In genomic region chr20:726160-726559, GRCh38 we compare ENCODE assay signal across 18 cellular contexts. TPM values are rescaled to one million over a fixed set of nuclear protein-coding genes. Genes with fewer than 3 reads are reported as not detected.
DNase-seq lines count a peak whose midpoint lies in the region; ATAC-seq, FAIRE-seq and TF ChIP-seq lines count a peak whose summit lies in the region.
"Had no signal": no experiment of that assay in that cellular context is flagged by ENCODE, and none has a peak within 500 bp of the region (broad histone marks: within the 10 kb centered on the region; RNA-seq: fewer than 3 reads in every experiment).

No MANE protein-coding gene starts in this region.

- H3K9me3 Mint-ChIP-seq in nephron: no peaks in the 10 kb centered on the region

- TF ChIP-seq CTCF in K562 (IDR thresholded peaks at IDR 0.05 in 2 of 3, conservative IDR thresholded peaks at IDR 0.05 in 1 of 3; ENCODE audit: insufficient read depth in 2 of 3, low read depth in 1 of 3, low read length in 3 of 3) (no peak), nephron (IDR thresholded peaks at IDR 0.05; ENCODE audit: unreplicated experiment in 3 of 3) (no peak), upper lobe of right lung (IDR thresholded peaks at IDR 0.05) (no peak), ovary (IDR thresholded peaks at IDR 0.05) (no peak)

- H3K9ac ChIP-seq in K562 (ENCODE audit: insufficient read depth in 1 of 2, low read depth in 2 of 2, low read length in 2 of 2): no peak overlapping the region

- ATAC-seq in K562 (no peak), upper lobe of right lung (no peak)
- ATAC-seq: A549, HCT116 had no signal

- H3K9me1 ChIP-seq in K562 (ENCODE audit: control insufficient read depth, insufficient read depth, low read length): no peaks in the 10 kb centered on the region

- H2AFZ ChIP-seq in K562 (ENCODE audit: low read depth, low read length): no peak overlapping the region

- H3K9me3 ChIP-seq in K562 (replicated peaks; ENCODE audit: control insufficient read depth, insufficient read depth, low read depth, low read length): no peaks in the 10 kb centered on the region
- no peaks in the 10 kb centered on the region for H3K9me3 ChIP-seq in upper lobe of right lung
- H3K9me3 ChIP-seq in ovary: no peaks in the 10 kb centered on the region
- H3K9me3 ChIP-seq: A549, BE2C, Caco-2 had no signal

- peak overlapping the region; percentile 37 to 46 (median 43) for H3K4me3 Mint-ChIP-seq in nephron

- peaks cover 47% of the 10 kb centered on the region for H3K27me3 Mint-ChIP-seq in nephron (ENCODE audit: low read depth)

- CTCF ChIA-PET in K562 (lab: Yijun Ruan, JAX; ENCODE audit: low intra/inter-chr PET ratio): no interaction called here

- TF ChIP-seq POLR2A in K562 (conservative IDR thresholded peaks at IDR 0.05): no peak
- no peak for TF ChIP-seq POLR2A in ovary (IDR thresholded peaks at IDR 0.05)

- H4K20me1 ChIP-seq in K562 (replicated peaks; ENCODE audit: control insufficient read depth, insufficient read depth, low read length): no peaks in the 10 kb centered on the region

- TF ChIP-seq EP300 in K562 (IDR thresholded peaks at IDR 0.05; ENCODE audit: low read length) (no peak), ovary (IDR thresholded peaks at IDR 0.05) (no peak)

- 38% methylated on average over 4 of the region's 4 CpGs for WGBS in K562 (ENCODE audit: insufficient coverage, low coverage, missing lambda C conversion rate)
- WGBS in ovary, 3 donors: 50 to 56% (median 52%) methylated on average over 4 of the region's 4 CpGs

- BruUV-seq in K562 (replicated peaks; lab: Mats Ljungman, UMichigan): no TSS peak

- H3K27me3 ChIP-seq in H7 (ENCODE audit: control insufficient read depth, insufficient read depth, low read length) (peaks cover 14% of the 10 kb centered on the region), K562 (ENCODE audit: control insufficient read depth in 2 of 2, insufficient read depth in 2 of 2, low read length in 2 of 2) (no peaks in the 10 kb centered on the region), upper lobe of right lung (peaks cover 58% of the 10 kb centered on the region), ovary (no peaks in the 10 kb centered on the region)
- H3K27me3 ChIP-seq: BE2C had no signal

- no peak overlapping the region for H3K27ac Mint-ChIP-seq in nephron
- H3K27ac Mint-ChIP-seq: CD8-positive, alpha-beta memory T cell; IgD-negative memory B cell had no signal

- no peaks in the 10 kb centered on the region for H3K36me3 ChIP-seq in H7 (replicated peaks; ENCODE audit: control insufficient read depth, insufficient read depth, low read length)
- H3K36me3 ChIP-seq in K562 (ENCODE audit: control insufficient read depth, insufficient read depth, low read length): no peaks in the 10 kb centered on the region
- H3K36me3 ChIP-seq in upper lobe of right lung: no peaks in the 10 kb centered on the region
- no peaks in the 10 kb centered on the region for H3K36me3 ChIP-seq in ovary
- H3K36me3 ChIP-seq: BE2C had no signal

- H3K27ac ChIP-seq in K562 (ENCODE audit: extremely low read depth, low read depth, low read length) (no peak overlapping the region), upper lobe of right lung (no peak overlapping the region), ovary (no peak overlapping the region)
- H3K27ac ChIP-seq: A549 had no signal

- in situ Hi-C loops in K562 (cut with MboI): loop anchor here (5.0 kb wide), 2 partner anchors 74 to 374 kb away; partner anchors contain the start of gene SRXN1

- H3K4me3 ChIP-seq in H7 (ENCODE audit: insufficient read depth, low read depth, low read length): no peak overlapping the region
- H3K4me3 ChIP-seq in K562: no peak overlapping the region
- H3K4me3 ChIP-seq in upper lobe of right lung: no peak overlapping the region
- no peak overlapping the region for H3K4me3 ChIP-seq in ovary
- H3K4me3 ChIP-seq: A549 had no signal

- no peaks in the 10 kb centered on the region for H3K36me3 Mint-ChIP-seq in nephron (ENCODE audit: low read depth)
- H3K36me3 Mint-ChIP-seq: CD8-positive, alpha-beta memory T cell; IgD-negative memory B cell had no signal

- POLR2A ChIA-PET in K562 (lab: Yijun Ruan, JAX): no interaction called here

- no peaks in the 10 kb centered on the region for H3K4me1 Mint-ChIP-seq in nephron

- DNase-seq in H7 (peak; percentile 11), K562 (ENCODE audit: extremely low read depth in 1 of 4, low spot score in 3 of 4) (no peak), upper lobe of right lung (peak; percentile 27), SW480 (ENCODE audit: low spot score) (no peak), ovary (no peak)
- no peak for DNase-seq in activated T-cell treated with anti-CD3 and anti-CD28 coated beads, Interleukin-2, amount 50 U/mL, for 48 hours
- DNase-seq: BE2C; Caco-2; CD8-positive, alpha-beta memory T cell; DND-41; GDM1 had no signal

- H3K4me1 ChIP-seq in K562 (replicated peaks in 1 of 2; ENCODE audit: control insufficient read depth in 2 of 2, insufficient read depth in 2 of 2, low read length in 2 of 2) (peaks cover 5 to 18% of the 10 kb centered on the region in 2 experiments; a peak in 4 of 5 replicates), upper lobe of right lung (peaks cover 4% of the 10 kb centered on the region), ovary (ENCODE audit: insufficient read depth) (no peaks in the 10 kb centered on the region)
- H3K4me1 ChIP-seq: BE2C, Caco-2 had no signal

- no peaks in the 10 kb centered on the region for H3K79me2 ChIP-seq in K562 (ENCODE audit: control insufficient read depth, insufficient read depth, low read length)

- TF ChIP-seq RAD21 in K562 (CRISPR knock-in tag; conservative IDR thresholded peaks at IDR 0.05 in 1 of 2, IDR thresholded peaks at IDR 0.05 in 1 of 2): no peak

- FAIRE-seq in K562 (lab: Jason Lieb, UNC): no peak
- FAIRE-seq: A549, GM12892 had no signal

- no peak overlapping the region for H3K4me2 ChIP-seq in K562 (ENCODE audit: insufficient read depth, low read length)
- H3K4me2 ChIP-seq: A549 had no signal

- intact Hi-C loops in K562 (cut with micrococcal nuclease) (loop anchor here (5.0 kb wide), 1 partner anchor 54 kb away; no protein-coding TSS in a partner anchor), upper lobe of right lung (cut with DNase I) (no loop called here), ovary (cut with DNase I) (no loop called here)

TF ChIP-seq in K562, 482 proteins besides CTCF, POLR2A, EP300 and RAD21:
- TF ChIP-seq SMARCA4 (IDR thresholded peaks at IDR 0.05): no peak
- no peak for TF ChIP-seq ZNF699 (CRISPR knock-in tag; IDR thresholded peaks at IDR 0.05; ENCODE audit: insufficient replicate concordance)
- TF ChIP-seq CEBPB (tag; IDR thresholded peaks at IDR 0.05): peak; percentile 42
TF ChIP-seq in K562: peak in this region for 1.

RNA-seq across cellular contexts. Expression of gene SLC52A3, which starts 42.1 kb away (rescaled TPM):
- 33.8 and 49.4 TPM in 2 replicates for total RNA-seq in H7 (2014; rRNA removed; shearing (Covaris generic))
- 0.30 and 0.76 TPM in 2 replicates for total RNA-seq in K562 (2011; cell fraction: chromatin; rRNA removed; ENCODE audit: low replicate concordance)
- 0.83 and 0.92 TPM in 2 replicates for total RNA-seq in K562 (2011; cell fraction: nucleolus; rRNA removed)
- total RNA-seq in K562 (2011; cell fraction: nucleoplasm; rRNA removed): 0.53 and 0.81 TPM in 2 replicates
- 0.09 and 0.16 TPM in 2 replicates for total RNA-seq in K562 (2014; rRNA removed)
- total RNA-seq in K562 (2014; rRNA removed; fragmentation: Illumina TruSeq; extraction: Trizol): 0.13 and 0.25 TPM in 2 replicates
- 0.11 and 0.19 TPM in 2 replicates for total RNA-seq in K562 (2015; rRNA removed; fragmentation: Illumina TruSeq; extraction: Trizol)
- 0.60 and 0.69 TPM in 2 replicates for total RNA-seq in K562 (2021)
- polyA plus RNA-seq in K562 (2011; rRNA removed): 0.10 and 1.0 TPM in 2 replicates
- polyA plus RNA-seq in K562 (2011; cell fraction: cytosol; rRNA removed): 0.42 and 0.81 TPM in 2 replicates
- polyA plus RNA-seq in K562 (2011; cell fraction: nucleus; rRNA removed): 0.44 and 0.51 TPM in 2 replicates
- 0.49 and 0.79 TPM in 2 replicates for polyA plus RNA-seq in K562 (2012)
- 0.37 and 0.44 TPM in 2 replicates for polyA plus RNA-seq in K562 (2014; fragmentation: Illumina TruSeq; extraction: Trizol)
- under 1 TPM; 0.06 to 0.07 TPM for polyA plus RNA-seq in K562 (2014; fragmentation: Nextera tagmentation; extraction: Ambion mirVana)
- 0.16 and 0.20 TPM in 2 replicates for polyA plus RNA-seq in K562 (2014; rRNA removed)
- 0.39 TPM in 1 of 2 replicates, not detected in the other for polyA minus RNA-seq in K562 (2011; rRNA and poly(A)+ RNA removed)
- polyA minus RNA-seq in K562 (2011; cell fraction: cytosol; rRNA and poly(A)+ RNA removed): 1.5 TPM in 1 of 2 replicates, not detected in the other
- 0.13 and 0.89 TPM in 2 replicates for polyA minus RNA-seq in K562 (2011; cell fraction: nucleus; rRNA and poly(A)+ RNA removed)
- 3.6 TPM for total RNA-seq in upper lobe of right lung
- total RNA-seq in ovary: 10 to 100 TPM in 1 of 7 donors, 1 to 10 TPM in 5, under 1 TPM in 1; 0.78 to 10.0 (median 2.3) TPM
- 1 to 10 TPM; 2.9 to 4.7 TPM for polyA plus RNA-seq in ovary
- total RNA-seq: CD8-positive, alpha-beta memory T cell had no signal
- polyA plus RNA-seq: AG04450; CD8-positive, alpha-beta memory T cell; IgD-negative memory B cell had no signal

RNA-seq across cellular contexts. Expression of gene SCRT2, which starts 50.6 kb away (rescaled TPM):
- 0.03 TPM in 1 of 2 replicates, not detected in the other for total RNA-seq in H7 (2014; rRNA removed; shearing (Covaris generic))
- total RNA-seq in K562 (2011; cell fraction: chromatin; rRNA removed; ENCODE audit: low replicate concordance): 0.18 and 0.37 TPM in 2 replicates
- 0.26 and 0.50 TPM in 2 replicates for total RNA-seq in K562 (2011; cell fraction: nucleolus; rRNA removed)
- total RNA-seq in K562 (2011; cell fraction: nucleoplasm; rRNA removed): 0.29 and 0.99 TPM in 2 replicates
- total RNA-seq in K562 (2014; rRNA removed): 0.04 and 0.05 TPM in 2 replicates
- 0.04 TPM in 1 of 2 replicates, not detected in the other for total RNA-seq in K562 (2014; rRNA removed; fragmentation: Illumina TruSeq; extraction: Trizol)
- 0.07 and 0.19 TPM in 2 replicates for total RNA-seq in K562 (2015; rRNA removed; fragmentation: Illumina TruSeq; extraction: Trizol)
- total RNA-seq in K562 (2021): 0.47 and 0.75 TPM in 2 replicates
- 0.12 and 0.13 TPM in 2 replicates for polyA plus RNA-seq in K562 (2011; rRNA removed)
- 0.10 and 0.63 TPM in 2 replicates for polyA plus RNA-seq in K562 (2011; cell fraction: cytosol; rRNA removed)
- 0.91 and 4.1 TPM in 2 replicates for polyA plus RNA-seq in K562 (2011; cell fraction: nucleus; rRNA removed)
- polyA plus RNA-seq in K562 (2012): 0.19 and 0.48 TPM in 2 replicates
- 0.30 and 0.36 TPM in 2 replicates for polyA plus RNA-seq in K562 (2014; fragmentation: Illumina TruSeq; extraction: Trizol)
- polyA plus RNA-seq in K562 (2014; fragmentation: Nextera tagmentation; extraction: Ambion mirVana): not detected
- polyA plus RNA-seq in K562 (2014; rRNA removed): 0.19 and 0.34 TPM in 2 replicates
- polyA minus RNA-seq in K562 (2011; rRNA and poly(A)+ RNA removed): 0.12 and 0.25 TPM in 2 replicates
- 0.64 and 1.2 TPM in 2 replicates for polyA minus RNA-seq in K562 (2011; cell fraction: cytosol; rRNA and poly(A)+ RNA removed)
- polyA minus RNA-seq in K562 (2011; cell fraction: nucleus; rRNA and poly(A)+ RNA removed): 0.44 and 2.2 TPM in 2 replicates
- not detected for total RNA-seq in upper lobe of right lung
- not detected for total RNA-seq in ovary
- polyA plus RNA-seq in ovary: not detected
- total RNA-seq: Caco-2; CD8-positive, alpha-beta memory T cell; H4 had no signal
- polyA plus RNA-seq: A549; AG04450; CD8-positive, alpha-beta memory T cell; IgD-negative memory B cell had no signal

Comparison
In these comparisons a context has a peak if more than half of its experiments do, and no peak if none do; other contexts are left out.
1. DNase-seq: peak in H7 (single experiment) and upper lobe of right lung (single experiment); none in K562 (0 of 4), SW480 (single experiment), ovary (0 of 5) and activated T-cell treated with anti-CD3 and anti-CD28 coated beads, Interleukin-2, amount 50 U/mL, for 48 hours (0 of 2).